ENCODE assay signal across 9 cellular contexts in genomic region chr1:244860078-244860477, GRCh38. TPM values are rescaled to one million over a fixed set of nuclear protein-coding genes. Genes with fewer than 3 reads are reported as not detected.
DNase-seq lines count a peak whose midpoint lies in the region; ATAC-seq and TF ChIP-seq lines count a peak whose summit lies in the region.
"Had no signal": no experiment of that assay in that cellular context is flagged by ENCODE, and none has a peak within 500 bp of the region (broad histone marks: within the 10 kb centered on the region; RNA-seq: fewer than 3 reads in every experiment).

No MANE protein-coding gene starts in this region.

- H3K27me3 ChIP-seq in cardiac muscle cell, result no peaks in the 10 kb centered on the region
- no peaks in the 10 kb centered on the region for H3K27me3 ChIP-seq in iPS-15b (ENCODE audit: control insufficient read depth, insufficient read depth, low read length)
- no peaks in the 10 kb centered on the region for H3K27me3 ChIP-seq in subcutaneous abdominal adipose tissue (ENCODE audit: control insufficient read depth in 5 of 5, insufficient read depth in 4 of 5, low read length in 5 of 5)

- H3K9me3 ChIP-seq in cardiac muscle cell (ENCODE audit: low read depth) (no peaks in the 10 kb centered on the region), iPS-15b (ENCODE audit: control insufficient read depth, insufficient read depth, low read length) (no peaks in the 10 kb centered on the region), subcutaneous abdominal adipose tissue (ENCODE audit: control insufficient read depth in 5 of 5, low read length in 5 of 5) (no peaks in the 10 kb centered on the region)

- peak overlapping the region; percentile 95 for H3K4me3 Mint-ChIP-seq in activated CD8-positive, alpha-beta T cell treated with anti-CD3 and anti-CD28 coated beads for 36 hours

- POLR2A ChIA-PET in activated CD8-positive, alpha-beta T cell treated with anti-CD3 and anti-CD28 coated beads for 36 hours (lab: Charles Lee), result interaction anchor here (0.6 to 20.0 kb wide), 5 partner anchors 7 to 182 kb away, joined by 3 to 554 read pairs (median 60); partner anchors contain the start of gene COX20

- peaks cover 59% of the 10 kb centered on the region for H3K36me3 ChIP-seq in cardiac muscle cell
- H3K36me3 ChIP-seq in iPS-15b (ENCODE audit: control insufficient read depth, insufficient read depth, low read length), result peaks cover 50% of the 10 kb centered on the region
- H3K36me3 ChIP-seq in subcutaneous abdominal adipose tissue (ENCODE audit: control insufficient read depth in 5 of 5, insufficient read depth in 5 of 5, low read length in 5 of 5), result peaks cover 45 to 61% (median 57%) of the 10 kb centered on the region in 5 donors

- H3K36me3 Mint-ChIP-seq in activated CD8-positive, alpha-beta T cell treated with anti-CD3 and anti-CD28 coated beads for 36 hours (ENCODE audit: low read depth), result peaks cover 81% of the 10 kb centered on the region

- peaks cover 57% of the 10 kb centered on the region for H3K4me1 Mint-ChIP-seq in activated CD8-positive, alpha-beta T cell treated with anti-CD3 and anti-CD28 coated beads for 36 hours (ENCODE audit: low read depth)

- intact Hi-C loops in Right ventricle myocardium superior (cut with DNase I), result no loop called here
- intact Hi-C loops in activated CD8-positive, alpha-beta T cell treated with anti-CD3 and anti-CD28 coated beads for 36 hours (cut with micrococcal nuclease), result loop anchor here (5.0 kb wide), 1 partner anchor 182 kb away; no protein-coding TSS in a partner anchor

- H3K9ac ChIP-seq in iPS-15b (ENCODE audit: low read depth, low read length), result no peak overlapping the region
- H3K9ac ChIP-seq in subcutaneous abdominal adipose tissue (ENCODE audit: low read length in 5 of 5), result peak overlapping the region in 2 of 5 donors; percentile 32 to 45

- H3K4me1 ChIP-seq in cardiac muscle cell (ENCODE audit: low read depth), result peaks cover 16% of the 10 kb centered on the region
- H3K4me1 ChIP-seq in iPS-15b (ENCODE audit: control insufficient read depth, insufficient read depth, low read length), result peaks cover 8% of the 10 kb centered on the region
- H3K4me1 ChIP-seq in subcutaneous abdominal adipose tissue (ENCODE audit: control insufficient read depth in 5 of 5, insufficient read depth in 5 of 5, low read length in 5 of 5), result peaks cover 1 to 55% (median 51%) of the 10 kb centered on the region in 5 donors

- H3K9me3 Mint-ChIP-seq in activated CD8-positive, alpha-beta T cell treated with anti-CD3 and anti-CD28 coated beads for 36 hours, result no peaks in the 10 kb centered on the region

- TF ChIP-seq CTCF in cardiac muscle cell (IDR thresholded peaks at IDR 0.05; ENCODE audit: low read depth, low read length), result no peak
- TF ChIP-seq CTCF in activated CD8-positive, alpha-beta T cell treated with anti-CD3 and anti-CD28 coated beads for 36 hours (IDR thresholded peaks at IDR 0.05), result no peak

- H3K4me3 ChIP-seq in cardiac muscle cell (peak overlapping the region; percentile 90), iPS-15b (ENCODE audit: low read depth, low read length) (peak overlapping the region; percentile 96), subcutaneous abdominal adipose tissue (ENCODE audit: low read depth in 1 of 5, low read length in 5 of 5) (peak overlapping the region; percentile 47 to 100 (median 90))

- H3K27ac ChIP-seq in cardiac muscle cell (no peak overlapping the region), subcutaneous abdominal adipose tissue (ENCODE audit: low read depth, low read length) (peak overlapping the region; percentile 100)

- no peaks in the 10 kb centered on the region for H3K27me3 Mint-ChIP-seq in activated CD8-positive, alpha-beta T cell treated with anti-CD3 and anti-CD28 coated beads for 36 hours

- CTCF ChIA-PET in activated CD8-positive, alpha-beta T cell treated with anti-CD3 and anti-CD28 coated beads for 36 hours (lab: Charles Lee), result interaction anchor here (0.9 to 5.8 kb wide), 5 partner anchors 13 to 183 kb away, joined by 3 to 34 read pairs (median 5); no protein-coding TSS in a partner anchor

- H3K27ac Mint-ChIP-seq in activated CD8-positive, alpha-beta T cell treated with anti-CD3 and anti-CD28 coated beads for 36 hours, result peak overlapping the region; percentile 72

- ATAC-seq in Right ventricle myocardium superior (ENCODE audit: poor library complexity), result no peak
- ATAC-seq in activated CD8-positive, alpha-beta T cell treated with anti-CD3 and anti-CD28 coated beads for 36 hours, result no peak
- ATAC-seq in GM21360 (IDR thresholded peaks at IDR 0.05; ENCODE audit: unreplicated experiment), result no peak

- DNase-seq in cardiac muscle cell (ENCODE audit: low read depth in 1 of 2, low spot score in 1 of 2) (no peak), Right ventricle myocardium superior (no peak), SIG-M5 (lab: John Stamatoyannopoulos, UW) (no peak), DMS53 treated with DMSO at 0.1 percent for 48 hours (lab: John Stamatoyannopoulos, UW; ENCODE audit: unreplicated experiment) (no peak)
- no peak for DNase-seq in activated CD8-positive, alpha-beta T cell treated with anti-CD3 and anti-CD28 coated beads for 36 hours
- DNase-seq: activated CD4-positive, CD25-positive, alpha-beta regulatory T cell treated with anti-CD3 and anti-CD28 coated beads, Interleukin-2, amount 50 U/mL, for 72 hours had no signal

RNA-seq across cellular contexts. Expression of gene HNRNPU, which starts 4.3 kb away (rescaled TPM):
- total RNA-seq in cardiac muscle cell (267 and 447 TPM in 2 replicates), Right ventricle myocardium superior (164 TPM)
- 345 and 382 TPM in 2 replicates for polyA plus RNA-seq in cardiac muscle cell
- 100 to 1,000 TPM; 469 to 474 TPM for total RNA-seq in activated CD8-positive, alpha-beta T cell treated with anti-CD3 and anti-CD28 coated beads for 36 hours

RNA-seq across cellular contexts. Expression of gene COX20, which starts 24.6 kb away (rescaled TPM):
- 51.2 and 55.8 TPM in 2 replicates for total RNA-seq in cardiac muscle cell
- polyA plus RNA-seq in cardiac muscle cell, result 68.1 and 104 TPM in 2 replicates
- 68.7 TPM for total RNA-seq in Right ventricle myocardium superior
- 10 to 100 TPM; 33.1 to 34.7 TPM for total RNA-seq in activated CD8-positive, alpha-beta T cell treated with anti-CD3 and anti-CD28 coated beads for 36 hours
